In genomic region chr2:120769787-120770120, GRCh38 we compare ENCODE assay signal across 16 cellular contexts. TPM values are rescaled to one million over a fixed set of nuclear protein-coding genes. Genes with fewer than 3 reads are reported as not detected.
DNase-seq lines count a peak whose midpoint lies in the region; ATAC-seq, FAIRE-seq and TF ChIP-seq lines count a peak whose summit lies in the region.
"Had no signal": no experiment of that assay in that cellular context is flagged by ENCODE, and none has a peak within 500 bp of the region (broad histone marks: within the 10 kb centered on the region; RNA-seq: fewer than 3 reads in every experiment).

No MANE protein-coding gene starts in this region.

- H3K27me3 ChIP-seq in H9 (ENCODE audit: insufficient read depth, low read length): no peaks in the 10 kb centered on the region
- no peaks in the 10 kb centered on the region for H3K27me3 ChIP-seq in foreskin keratinocyte
- H3K27me3 ChIP-seq: SJSA1 had no signal

- peaks cover 3% of the 10 kb centered on the region for H3K79me1 ChIP-seq in H9 (ENCODE audit: insufficient read depth, low read depth, low read length, poor library complexity, severe bottlenecking)

- ATAC-seq in foreskin keratinocyte: no peak
- ATAC-seq: HCT116 had no signal

- H4K91ac ChIP-seq in H9 (ENCODE audit: insufficient read length, low read depth, low read length): no peak overlapping the region

- no peak overlapping the region for H4K5ac ChIP-seq in H9 (ENCODE audit: insufficient read length, low read depth, low read length)

- H3K27me3 Mint-ChIP-seq in H9 (ENCODE audit: low read depth): no peaks in the 10 kb centered on the region
- no peaks in the 10 kb centered on the region for H3K27me3 Mint-ChIP-seq in osteocyte (ENCODE audit: unreplicated experiment)
- H3K27me3 Mint-ChIP-seq: CD4-positive, alpha-beta T cell had no signal

- no peak overlapping the region for H2AK5ac ChIP-seq in H9 (ENCODE audit: insufficient read length, low read length)

- no peaks in the 10 kb centered on the region for H3K23me2 ChIP-seq in H9 (ENCODE audit: insufficient read length, low read depth, low read length, poor library complexity, severe bottlenecking)

- H2BK20ac ChIP-seq in H9 (ENCODE audit: low read depth, low read length, poor library complexity, severe bottlenecking): no peak overlapping the region

- H3K9ac ChIP-seq in H9 (ENCODE audit: extremely low read depth, insufficient read length, low read length): no peak overlapping the region

- H3K27ac Mint-ChIP-seq in H9 (peak overlapping the region in 2 of 3 experiments; percentile 12 to 17; a peak in 4 of 7 replicates), osteocyte (ENCODE audit: unreplicated experiment) (peak overlapping the region; percentile 36)
- H3K27ac Mint-ChIP-seq: CD4-positive, alpha-beta T cell had no signal

- H3K4ac ChIP-seq in H9 (ENCODE audit: low read depth, low read length): no peak overlapping the region

- H3K27ac ChIP-seq in H9 (ENCODE audit: insufficient read length, low read depth, low read length) (no peak overlapping the region), foreskin keratinocyte (no peak overlapping the region), caudate nucleus (ENCODE audit: low read depth, low read length) (no peak overlapping the region)
- H3K27ac ChIP-seq: SJSA1 had no signal

- DNase-seq in H9 (no peak), HTR-8/SVneo (ENCODE audit: insufficient read length, low spot score) (no peak), foreskin keratinocyte (no peak), osteocyte (ENCODE audit: extremely low spot score, unreplicated experiment) (no peak), Kasumi-1 (lab: John Stamatoyannopoulos, UW) (no peak), glomerular visceral epithelial cell (ENCODE audit: extremely low spot score) (no peak), caudate nucleus (lab: John Stamatoyannopoulos, UW) (no peak)
- DNase-seq: CD4-positive, alpha-beta T cell; KBM-7; NCI-H1048; NCI-H1436 treated with DMSO at 0.1 percent for 48 hours; NCI-H2029 treated with DMSO at 0.1 percent for 48 hours; NCI-H748 treated with DMSO at 0.1 percent for 48 hours; RPMI8226 had no signal

- H2BK5ac ChIP-seq in H9 (ENCODE audit: insufficient read length, low read length): no peak overlapping the region

- no peak overlapping the region; the same call in 1 of the 2 replicates for H3K14ac ChIP-seq in H9 (ENCODE audit: insufficient read depth, low read length)

- H3K36me3 Mint-ChIP-seq in H9 (ENCODE audit: insufficient read depth in 1 of 3, low read depth in 3 of 3) (peaks cover 0 to 4% (median 2%) of the 10 kb centered on the region in 3 experiments; a peak in 2 of 7 replicates), osteocyte (ENCODE audit: unreplicated experiment) (no peaks in the 10 kb centered on the region)

- no peak overlapping the region for H2BK12ac ChIP-seq in H9 (ENCODE audit: insufficient read length, low read depth, low read length)

- H3K4me1 Mint-ChIP-seq in H9: peaks cover 76 to 83% of the 10 kb centered on the region in 2 experiments
- H3K4me1 Mint-ChIP-seq in osteocyte (ENCODE audit: unreplicated experiment): peaks cover 72% of the 10 kb centered on the region

- H3K4me2 ChIP-seq in H9 (ENCODE audit: insufficient read depth, insufficient read length, low read length): no peak overlapping the region

- no peak overlapping the region for H4K8ac ChIP-seq in H9 (replicated peaks; ENCODE audit: insufficient read length, low read depth, low read length)

- H3K4me1 ChIP-seq in H9 (ENCODE audit: insufficient read depth, low read length) (peaks cover 18% of the 10 kb centered on the region), foreskin keratinocyte (no peaks in the 10 kb centered on the region)

- H3K9me3 Mint-ChIP-seq in H9 (no peaks in the 10 kb centered on the region), osteocyte (ENCODE audit: unreplicated experiment) (no peaks in the 10 kb centered on the region)
- H3K9me3 Mint-ChIP-seq: CD4-positive, alpha-beta T cell had no signal

- no peaks in the 10 kb centered on the region for H3K9me3 ChIP-seq in H9 (ENCODE audit: control insufficient read depth, low read depth, low read length)
- H3K9me3 ChIP-seq: SJSA1 had no signal

- H2BK15ac ChIP-seq in H9 (ENCODE audit: low read depth, low read length): no peak overlapping the region

- no peak for TF ChIP-seq CTCF in H9 (conservative IDR thresholded peaks at IDR 0.05)
- peak; percentile 7 for TF ChIP-seq CTCF in foreskin keratinocyte (conservative IDR thresholded peaks at IDR 0.05)
- TF ChIP-seq CTCF in osteocyte (IDR thresholded peaks at IDR 0.05): no peak

- no peak overlapping the region for H3K23ac ChIP-seq in H9 (ENCODE audit: insufficient read length, low read depth, low read length)

- H3K4me3 Mint-ChIP-seq in H9: no peak overlapping the region
- no peak overlapping the region for H3K4me3 Mint-ChIP-seq in osteocyte (ENCODE audit: unreplicated experiment)
- H3K4me3 Mint-ChIP-seq: CD4-positive, alpha-beta T cell had no signal

- H4K20me1 ChIP-seq in H9 (ENCODE audit: control insufficient read depth, insufficient read depth, insufficient read length): no peaks in the 10 kb centered on the region

- FAIRE-seq in HTR-8/SVneo (lab: Jason Lieb, UNC): peak; percentile 57

- WGBS in H9 (ENCODE audit: extremely low coverage, insufficient read length, low lambda C conversion rate): no CpG with 5 or more reads among the region's 2 CpGs

- no peak overlapping the region for H3K56ac ChIP-seq in H9 (ENCODE audit: insufficient read length, low read depth, low read length)

- no peak overlapping the region for H2BK120ac ChIP-seq in H9 (ENCODE audit: low read depth, low read length, poor library complexity, severe bottlenecking)

- no peak overlapping the region for H2AFZ ChIP-seq in H9 (ENCODE audit: low read length)

- no peak overlapping the region for H3K18ac ChIP-seq in H9 (ENCODE audit: insufficient read length, low read depth, low read length)

- no peak overlapping the region for H3T11ph ChIP-seq in H9 (ENCODE audit: low read length)

- H3K79me2 ChIP-seq in H9 (ENCODE audit: insufficient read depth, low read length): peaks cover 20% of the 10 kb centered on the region; the same call in 1 of the 2 replicates

RNA-seq across cellular contexts. Expression of gene GLI2, which starts 34.1 kb away (rescaled TPM):
- 56.7 and 59.3 TPM in 2 replicates for total RNA-seq in H9 (2021)
- 0.44 TPM in 1 of 2 replicates, not detected in the other for total RNA-seq in foreskin keratinocyte
- 0.18 TPM in 1 of 2 replicates, not detected in the other for polyA plus RNA-seq in foreskin keratinocyte
- 33.2 and 34.2 TPM in 2 replicates for total RNA-seq in osteocyte
- total RNA-seq: CD4-positive, alpha-beta T cell had no signal

Comparison
In these comparisons a context has a peak if more than half of its experiments do, and no peak if none do; other contexts are left out.
1. RNA of gene GLI2, which starts 34.1 kb away (total RNA-seq): 56.7 to 59.3 TPM in H9 and 33.2 to 34.2 TPM in osteocyte; 0.44 TPM in foreskin keratinocyte; every median in the first group is over 10 times any median in the second.